ENCODE assay signal across 16 cellular contexts in the genomic region with DNA sequence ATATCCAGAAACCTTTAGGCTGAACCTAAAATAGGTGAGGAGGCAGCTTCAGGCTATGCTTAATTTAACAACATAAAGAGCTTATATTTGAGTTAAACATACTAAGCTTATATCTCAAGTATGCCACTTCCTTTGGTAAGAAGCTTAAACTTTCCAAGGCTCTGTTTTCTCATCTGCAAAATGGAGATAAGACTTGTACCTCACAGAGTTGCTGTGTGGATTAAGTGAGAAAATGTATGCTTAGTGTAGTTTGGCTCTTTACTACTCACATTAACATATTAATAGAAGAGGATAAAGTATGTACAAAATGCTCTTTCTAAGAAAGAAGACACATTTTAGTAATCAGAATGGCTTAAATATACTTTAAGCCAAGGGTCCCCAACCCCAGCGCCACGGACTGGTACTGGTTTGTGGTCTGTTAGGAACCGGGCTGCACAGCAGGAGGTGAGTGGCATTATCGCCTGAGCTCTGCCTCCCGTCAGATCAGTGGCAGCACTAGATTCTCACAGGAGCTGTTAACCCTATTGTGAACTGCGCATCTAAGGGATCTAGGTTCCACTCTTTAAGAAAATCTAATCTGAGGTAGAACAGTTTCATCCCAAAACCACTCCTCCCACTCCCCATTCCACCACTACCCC.
"Had no signal": no experiment of that assay in that cellular context is flagged by ENCODE, and none has a peak within 500 bp of the region (broad histone marks: within the 10 kb centered on the region; RNA-seq: fewer than 3 reads in every experiment).

No MANE protein-coding gene starts in this region.

- DNase-seq: activated CD4-positive, alpha-beta T cell treated with anti-CD3 and anti-CD28 coated beads for 1 hour; activated CD8-positive, alpha-beta memory T cell treated with anti-CD3 and anti-CD28 coated beads for 24 hours; activated CD8-positive, alpha-beta memory T cell treated with anti-CD3 and anti-CD28 coated beads, Interleukin-2, amount 50 U/mL, for 48 hours; activated effector memory CD4-positive, alpha-beta T cell treated with Interleukin-2 at 50 U/mL for 16 hours; activated naive CD4-positive, alpha-beta T cell treated with anti-CD3 and anti-CD28 coated beads, Interleukin-2, amount 50 U/mL, for 16 hours; activated T-cell treated with anti-CD3 and anti-CD28 coated beads, Interleukin-2, amount 50 U/mL, for 48 hours; aorta; brain microvascular endothelial cell; central memory CD4-positive, alpha-beta T cell; dorsolateral prefrontal cortex; stimulated activated CD4-positive, alpha-beta T cell treated with anti-CD3 and anti-CD28 coated beads, Interleukin-2, amount 100 ng/mL, for 24 hours; stimulated activated naive CD4-positive, alpha-beta T cell treated with Interleukin-2 at 50 U/mL for 16 hours; thyroid gland; uterus had no signal

- H3K4me3 ChIP-seq: dorsolateral prefrontal cortex, thyroid gland, uterus had no signal

- H3K36me3 ChIP-seq: brain microvascular endothelial cell, thyroid gland, uterus had no signal

- H3K27ac Mint-ChIP-seq: T-helper 2 cell treated with Interferon-gamma antibody and Interleukin-4, amounts not matched to agents 5 μg/mL and 100 μg/mL, for 36 hours had no signal

- H3K4me3 Mint-ChIP-seq: T-helper 2 cell treated with Interferon-gamma antibody and Interleukin-4, amounts not matched to agents 5 μg/mL and 100 μg/mL, for 36 hours had no signal

- H3K4me1 ChIP-seq: thyroid gland, uterus had no signal

- H3K27ac ChIP-seq: brain microvascular endothelial cell, dorsolateral prefrontal cortex, thyroid gland, uterus had no signal

- ATAC-seq: left lobe of liver had no signal

- H3K9me3 ChIP-seq: thyroid gland, uterus had no signal
